Comparison of ENCODE assay signal across 20 cellular contexts in the genomic region with DNA sequence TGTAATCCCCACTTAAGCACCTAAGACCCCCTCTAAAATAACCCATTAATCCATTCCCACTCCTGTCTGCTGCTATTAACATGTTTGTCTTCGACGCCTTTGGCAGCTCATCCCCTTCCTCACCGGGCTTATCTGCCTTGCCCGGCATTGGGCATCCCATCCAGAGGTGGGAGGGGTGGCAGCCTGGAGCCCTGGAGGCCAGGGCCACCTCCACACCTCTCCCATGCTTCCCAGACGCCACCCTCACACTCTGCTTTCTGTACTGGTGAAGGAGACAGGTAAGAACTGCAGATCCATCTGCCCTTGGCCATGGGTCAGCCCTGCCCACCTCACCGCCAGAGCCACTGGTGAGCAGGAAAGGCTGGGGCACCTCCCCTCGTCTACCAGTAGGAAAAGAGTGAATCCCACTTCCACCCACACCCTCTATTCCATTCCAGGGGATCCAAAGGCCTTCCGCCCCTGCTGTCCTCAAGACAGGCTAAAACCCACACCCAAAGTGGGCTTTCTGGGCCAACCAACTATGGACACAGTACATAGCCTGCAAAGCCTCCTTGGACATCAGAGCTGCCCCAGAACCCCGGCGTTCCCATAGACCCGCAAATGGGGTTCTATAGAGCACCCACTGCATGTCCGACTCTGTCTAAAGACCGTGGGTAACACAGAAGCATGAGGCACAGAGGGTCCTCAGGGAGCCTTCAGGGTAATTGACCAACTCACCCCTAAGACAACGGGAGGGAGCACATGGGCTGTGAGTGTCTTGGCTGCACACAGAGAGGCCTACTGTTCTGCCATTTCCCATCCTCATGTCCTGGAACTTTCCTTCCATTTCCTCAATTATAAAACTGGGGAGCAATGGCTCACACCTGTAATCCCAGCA. TPM values are rescaled to one million over a fixed set of nuclear protein-coding genes. Genes with fewer than 3 reads are reported as not detected.
DNase-seq lines count a peak whose midpoint lies in the region; ATAC-seq, FAIRE-seq and TF ChIP-seq lines count a peak whose summit lies in the region.
"Had no signal": no experiment of that assay in that cellular context is flagged by ENCODE, and none has a peak within 500 bp of the region (broad histone marks: within the 10 kb centered on the region; RNA-seq: fewer than 3 reads in every experiment).

No MANE protein-coding gene starts in this region.

- H3K27ac Mint-ChIP-seq in activated T-cell treated with anti-CD3 and anti-CD28 coated beads, Interleukin-2, amount 50 U/mL, for 24 hours: no peak overlapping the region
- H3K27ac Mint-ChIP-seq: activated naive CD4-positive, alpha-beta T cell treated with anti-CD3 and anti-CD28 coated beads for 36 hours; CD4-positive, CD25-positive, alpha-beta regulatory T cell; stimulated activated memory B cell treated with anti-CD40 and anti-IgM and Interleukin-4, amounts not matched to agents 10 μg/mL and 1 μg/mL and 100 μg/mL, for 72 hours had no signal

- H3K9me3 ChIP-seq in Peyer's patch: no peaks in the 10 kb centered on the region
- peaks cover 0 to 2% of the 10 kb centered on the region in 2 donors for H3K9me3 ChIP-seq in kidney (ENCODE audit: control insufficient read depth in 1 of 2, low read length in 2 of 2)
- H3K9me3 ChIP-seq in testis: no peaks in the 10 kb centered on the region
- no peaks in the 10 kb centered on the region for H3K9me3 ChIP-seq in smooth muscle cell (replicated peaks; ENCODE audit: low read depth)
- peaks cover 0 to 11% (median 2%) of the 10 kb centered on the region in 3 donors for H3K9me3 ChIP-seq in gastroesophageal sphincter
- H3K9me3 ChIP-seq: body of pancreas had no signal

- H3K27me3 ChIP-seq in Peyer's patch (no peaks in the 10 kb centered on the region), testis (no peaks in the 10 kb centered on the region), smooth muscle cell (ENCODE audit: low read depth) (peaks cover 20% of the 10 kb centered on the region), gastroesophageal sphincter (peaks cover 15% of the 10 kb centered on the region)
- H3K27me3 ChIP-seq: body of pancreas had no signal

- H3K9ac ChIP-seq in kidney (ENCODE audit: low read length in 2 of 2) (no peak overlapping the region), smooth muscle cell (ENCODE audit: low read depth) (no peak overlapping the region)

- H3K4me1 ChIP-seq in Peyer's patch (no peaks in the 10 kb centered on the region), kidney (ENCODE audit: control insufficient read depth in 1 of 2, insufficient read depth in 1 of 2, low read depth in 1 of 2, low read length in 2 of 2) (no peaks in the 10 kb centered on the region), testis (no peaks in the 10 kb centered on the region), smooth muscle cell (ENCODE audit: low read depth) (no peaks in the 10 kb centered on the region), gastroesophageal sphincter (no peaks in the 10 kb centered on the region)
- H3K4me1 ChIP-seq: body of pancreas had no signal

- no peak for FAIRE-seq in kidney (lab: Jason Lieb, UNC)
- FAIRE-seq: K562 had no signal

- H4K20me1 ChIP-seq in smooth muscle cell (ENCODE audit: low read depth): no peaks in the 10 kb centered on the region

- no peak for ATAC-seq in gastroesophageal sphincter
- ATAC-seq: body of pancreas; K562; stimulated activated memory B cell treated with anti-CD40 and anti-IgM and Interleukin-4, amounts not matched to agents 10 μg/mL and 1 μg/mL and 100 μg/mL, for 72 hours; T-cell had no signal

- H3K4me1 Mint-ChIP-seq in activated T-cell treated with anti-CD3 and anti-CD28 coated beads, Interleukin-2, amount 50 U/mL, for 24 hours (ENCODE audit: low read depth): no peaks in the 10 kb centered on the region
- H3K4me1 Mint-ChIP-seq: CD4-positive, CD25-positive, alpha-beta regulatory T cell; stimulated activated memory B cell treated with anti-CD40 and anti-IgM and Interleukin-4, amounts not matched to agents 10 μg/mL and 1 μg/mL and 100 μg/mL, for 72 hours; T-cell had no signal

- TF ChIP-seq CTCF in Peyer's patch (IDR thresholded peaks at IDR 0.05) (no peak), kidney (IDR thresholded peaks at IDR 0.05; ENCODE audit: borderline replicate concordance, extremely low read depth, insufficient read depth) (no peak), testis (IDR thresholded peaks at IDR 0.05) (no peak), smooth muscle cell (IDR thresholded peaks at IDR 0.05; ENCODE audit: borderline replicate concordance, insufficient read depth, poor library complexity, severe bottlenecking) (no peak), gastroesophageal sphincter (IDR thresholded peaks at IDR 0.05) (no peak)

- no peaks in the 10 kb centered on the region for H3K79me2 ChIP-seq in smooth muscle cell (ENCODE audit: low read depth)

- no peak overlapping the region for H2AFZ ChIP-seq in smooth muscle cell (ENCODE audit: low read depth)

- H3K36me3 ChIP-seq in Peyer's patch (no peaks in the 10 kb centered on the region), kidney (ENCODE audit: control insufficient read depth in 1 of 2, insufficient read depth in 2 of 2, low read length in 2 of 2) (no peaks in the 10 kb centered on the region), testis (ENCODE audit: low read depth, missing control alignments) (no peaks in the 10 kb centered on the region), smooth muscle cell (ENCODE audit: low read depth) (no peaks in the 10 kb centered on the region), gastroesophageal sphincter (no peaks in the 10 kb centered on the region)

- peaks cover 64% of the 10 kb centered on the region for H3K27me3 Mint-ChIP-seq in activated T-cell treated with anti-CD3 and anti-CD28 coated beads, Interleukin-2, amount 50 U/mL, for 24 hours

- intact Hi-C loops in kidney (cut with DNase I) (no loop called here), testis (cut with DNase I; ENCODE audit: low total_unique reads) (no loop called here)

- no peak overlapping the region for H3K4me2 ChIP-seq in smooth muscle cell

- H3K27ac ChIP-seq in Peyer's patch (no peak overlapping the region), kidney (ENCODE audit: low read depth in 2 of 2, low read length in 2 of 2) (no peak overlapping the region), testis (no peak overlapping the region), smooth muscle cell (ENCODE audit: low read depth) (no peak overlapping the region), gastroesophageal sphincter (no peak overlapping the region)
- H3K27ac ChIP-seq: body of pancreas had no signal

- peak; percentile 9 for DNase-seq in activated T-cell treated with anti-CD3 and anti-CD28 coated beads, Interleukin-2, amount 50 U/mL, for 24 hours
- DNase-seq in activated T-cell treated with anti-CD3 and anti-CD28 coated beads, Interleukin-2, amount 50 U/mL, for 1 hour: no peak
- peak in 2 of 3 donors; percentile 14 to 26 for DNase-seq in Peyer's patch
- peak; percentile 39 for DNase-seq in kidney
- DNase-seq in testis: peak; percentile 9
- no peak for DNase-seq in smooth muscle cell (lab: John Stamatoyannopoulos, UW; ENCODE audit: unreplicated experiment)
- DNase-seq in COR-L47 (lab: John Stamatoyannopoulos, UW): no peak
- DNase-seq: activated naive CD4-positive, alpha-beta T cell treated with anti-CD3 and anti-CD28 coated beads for 36 hours; CD4-positive, CD25-positive, alpha-beta regulatory T cell; cortex of kidney; DMS53; foreskin melanocyte; HCEC 1CT; RPMI8226 had no signal

- no peaks in the 10 kb centered on the region for H3F3A ChIP-seq in smooth muscle cell (ENCODE audit: low read depth)

- no peak for TF ChIP-seq POLR2A in Peyer's patch (IDR thresholded peaks at IDR 0.05)
- no peak for TF ChIP-seq POLR2A in testis (IDR thresholded peaks at IDR 0.05)
- no peak for TF ChIP-seq POLR2A in gastroesophageal sphincter (IDR thresholded peaks at IDR 0.05)

- H3K9me3 Mint-ChIP-seq in activated T-cell treated with anti-CD3 and anti-CD28 coated beads, Interleukin-2, amount 50 U/mL, for 24 hours: peaks cover 5% of the 10 kb centered on the region

- no peak overlapping the region for H3K4me3 ChIP-seq in Peyer's patch
- H3K4me3 ChIP-seq in kidney (ENCODE audit: low read length in 2 of 2): no peak overlapping the region
- H3K4me3 ChIP-seq in testis: no peak overlapping the region
- no peak overlapping the region for H3K4me3 ChIP-seq in smooth muscle cell
- no peak overlapping the region for H3K4me3 ChIP-seq in gastroesophageal sphincter
- H3K4me3 ChIP-seq: body of pancreas, K562, lung had no signal

- WGBS in testis, 2 donors: 83 to 86% methylated on average over 12 to 14 of the region's 14 CpGs
- 89% methylated on average over 14 of the region's 14 CpGs for WGBS in smooth muscle cell (ENCODE audit: low lambda C conversion rate)
- 49 to 79% methylated on average over 3 to 6 of the region's 14 CpGs for WGBS in gastroesophageal sphincter (ENCODE audit: low coverage in 1 of 2), 2 donors

- H3K4me3 Mint-ChIP-seq in activated T-cell treated with anti-CD3 and anti-CD28 coated beads, Interleukin-2, amount 50 U/mL, for 24 hours: no peak overlapping the region
- H3K4me3 Mint-ChIP-seq: activated naive CD4-positive, alpha-beta T cell treated with anti-CD3 and anti-CD28 coated beads for 36 hours; CD4-positive, CD25-positive, alpha-beta regulatory T cell; stimulated activated memory B cell treated with anti-CD40 and anti-IgM and Interleukin-4, amounts not matched to agents 10 μg/mL and 1 μg/mL and 100 μg/mL, for 72 hours; T-cell had no signal

- H3K36me3 Mint-ChIP-seq in activated T-cell treated with anti-CD3 and anti-CD28 coated beads, Interleukin-2, amount 50 U/mL, for 24 hours (ENCODE audit: low read depth): no peaks in the 10 kb centered on the region
- H3K36me3 Mint-ChIP-seq: CD4-positive, CD25-positive, alpha-beta regulatory T cell; stimulated activated memory B cell treated with anti-CD40 and anti-IgM and Interleukin-4, amounts not matched to agents 10 μg/mL and 1 μg/mL and 100 μg/mL, for 72 hours; T-cell had no signal

- no peak for TF ChIP-seq EP300 in gastroesophageal sphincter (IDR thresholded peaks at IDR 0.05)

RNA-seq across cellular contexts. Expression of gene RBFOX3, which starts 23.3 kb away (rescaled TPM):
- total RNA-seq in Peyer's patch (under 1 TPM in 1 of 4 donors, not detected in 3; 0.40 TPM), kidney (not detected), testis (10 to 100 TPM; 13.6 to 15.3 TPM), smooth muscle cell (not detected in 2 replicates), gastroesophageal sphincter (10 to 100 TPM in 3 of 4 donors, under 1 TPM in 1; 0.40 to 30.2 (median 15.2) TPM)
- polyA plus RNA-seq in kidney (ENCODE audit: insufficient read depth, low read depth, low replicate concordance) (not detected), testis (ENCODE audit: insufficient read depth, low read depth, low replicate concordance) (14.4 TPM), smooth muscle cell (0.16 and 0.39 TPM in 2 replicates)
- total RNA-seq: activated naive CD4-positive, alpha-beta T cell treated with anti-CD3 and anti-CD28 coated beads for 36 hours; CD4-positive, CD25-positive, alpha-beta regulatory T cell; K562; T-cell had no signal
- polyA plus RNA-seq: K562 had no signal

Comparison
In these comparisons a context has a peak if more than half of its experiments do, and no peak if none do; other contexts are left out.
1. DNase-seq: peak in activated T-cell treated with anti-CD3 and anti-CD28 coated beads, Interleukin-2, amount 50 U/mL, for 24 hours (single experiment), Peyer's patch (2 of 3), kidney (single experiment) and testis (single experiment); none in activated T-cell treated with anti-CD3 and anti-CD28 coated beads, Interleukin-2, amount 50 U/mL, for 1 hour (single experiment), smooth muscle cell (single experiment) and COR-L47 (single experiment).